Comparison of ENCODE assay signal across 1 cellular context in genomic region chr9:94166237-94167054, GRCh38.
TF ChIP-seq lines count a peak whose summit lies in the region.

No MANE protein-coding gene starts in this region.

TF ChIP-seq in HepG2, 621 proteins besides CTCF, POLR2A, EP300 and RAD21 (continued from another document and continues in another):
- TF ChIP-seq CSRNP2 (CRISPR knock-in tag; conservative IDR thresholded peaks at IDR 0.05; ENCODE audit: low read depth), result no peak
- TF ChIP-seq CAMTA2 (CRISPR knock-in tag; IDR thresholded peaks at IDR 0.05; ENCODE audit: borderline replicate concordance), result no peak
- TF ChIP-seq ZBTB49 (CRISPR knock-in tag; IDR thresholded peaks at IDR 0.05; ENCODE audit: borderline replicate concordance), result no peak
- TF ChIP-seq ZNF317 (CRISPR knock-in tag; IDR thresholded peaks at IDR 0.05), result 0 out of 2 replicates have a peak, but pooled peaks have one; percentile 12
- TF ChIP-seq HBP1 (CRISPR knock-in tag; IDR thresholded peaks at IDR 0.05; ENCODE audit: low read depth), result 0 out of 2 replicates have a peak, but pooled peaks have one; percentile 47
- TF ChIP-seq TCF12 (IDR thresholded peaks at IDR 0.05), result no peak
- no peak for TF ChIP-seq TCF12 (CRISPR knock-in tag; IDR thresholded peaks at IDR 0.05)
- no peak for TF ChIP-seq ATF6 (CRISPR knock-in tag; conservative IDR thresholded peaks at IDR 0.05)
- no peak for TF ChIP-seq ZSCAN25 (CRISPR knock-in tag; IDR thresholded peaks at IDR 0.05)
- TF ChIP-seq ZNF674 (CRISPR knock-in tag; IDR thresholded peaks at IDR 0.05; ENCODE audit: low read depth), result no peak; the same call in none of the 2 replicates
- no peak for TF ChIP-seq RARG (CRISPR knock-in tag; IDR thresholded peaks at IDR 0.05; ENCODE audit: low read depth)
- peak; percentile 78; the same call in 1 of the 2 replicates for TF ChIP-seq ZNF776 (CRISPR knock-in tag; IDR thresholded peaks at IDR 0.05)
- no peak for TF ChIP-seq MTF1 (CRISPR knock-in tag; IDR thresholded peaks at IDR 0.05)
- peak; percentile 47; the same call in 1 of the 2 replicates for TF ChIP-seq E2F2 (CRISPR knock-in tag; IDR thresholded peaks at IDR 0.05; ENCODE audit: borderline replicate concordance)
- TF ChIP-seq ATF2 (CRISPR knock-in tag; IDR thresholded peaks at IDR 0.05), result peak; percentile 80; the same call in 1 of the 2 replicates
- no peak; the same call in 1 of the 2 replicates for TF ChIP-seq ZNF225 (CRISPR knock-in tag; IDR thresholded peaks at IDR 0.05)
- no peak for TF ChIP-seq THAP9 (CRISPR knock-in tag; IDR thresholded peaks at IDR 0.05; ENCODE audit: borderline replicate concordance)
- no peak for TF ChIP-seq HIVEP1 (CRISPR knock-in tag; IDR thresholded peaks at IDR 0.05)
- no peak for TF ChIP-seq GATA4 (IDR thresholded peaks at IDR 0.05; ENCODE audit: borderline replicate concordance, low read depth)
- TF ChIP-seq PAX8 (CRISPR knock-in tag; IDR thresholded peaks at IDR 0.05; ENCODE audit: borderline replicate concordance), result 0 out of 2 replicates have a peak, but pooled peaks have one; percentile 8
- TF ChIP-seq ZBTB34 (CRISPR knock-in tag; IDR thresholded peaks at IDR 0.05), result no peak
- no peak; the same call in 1 of the 2 replicates for TF ChIP-seq ZNF138 (CRISPR knock-in tag; IDR thresholded peaks at IDR 0.05; ENCODE audit: low read depth)
- TF ChIP-seq ZNF343 (CRISPR knock-in tag; IDR thresholded peaks at IDR 0.05), result no peak
- TF ChIP-seq JUND (CRISPR knock-in tag; IDR thresholded peaks at IDR 0.05), result no peak
- no peak for TF ChIP-seq TRIM22 (IDR thresholded peaks at IDR 0.05)
- TF ChIP-seq FOXA3 (CRISPR knock-in tag; IDR thresholded peaks at IDR 0.05), result no peak; the same call in 1 of the 2 replicates
- TF ChIP-seq MBNL3 (CRISPR knock-in tag; conservative IDR thresholded peaks at IDR 0.05), result no peak
- peak; percentile 85; the same call in 1 of the 2 replicates for TF ChIP-seq ZNF670 (CRISPR knock-in tag; IDR thresholded peaks at IDR 0.05; ENCODE audit: borderline replicate concordance)
- no peak for TF ChIP-seq NFRKB (IDR thresholded peaks at IDR 0.05)
- no peak for TF ChIP-seq EHMT2 (IDR thresholded peaks at IDR 0.05; ENCODE audit: borderline replicate concordance, low read depth, low read length)
- peak; percentile 11; the same call in 1 of the 2 replicates for TF ChIP-seq SP4 (CRISPR knock-in tag; IDR thresholded peaks at IDR 0.05)
- peak; percentile 73 for TF ChIP-seq TAF1 (CRISPR knock-in tag; IDR thresholded peaks at IDR 0.05)
- TF ChIP-seq HMGA1 (CRISPR knock-in tag; conservative IDR thresholded peaks at IDR 0.05), result no peak
- TF ChIP-seq PCBP2 (optimal IDR thresholded peaks at IDR 0.05; ENCODE audit: low read depth, low read length, poor library complexity, severe bottlenecking), result no peak
- peak; percentile 43; the same call in 1 of the 2 replicates for TF ChIP-seq RFX5 (IDR thresholded peaks at IDR 0.05; ENCODE audit: low read depth, low read length)
- no peak for TF ChIP-seq SNAPC4 (CRISPR knock-in tag; IDR thresholded peaks at IDR 0.05)
- TF ChIP-seq BRCA1 (CRISPR knock-in tag; IDR thresholded peaks at IDR 0.05), result no peak
- TF ChIP-seq SRSF1 (optimal IDR thresholded peaks at IDR 0.05; ENCODE audit: low read depth, low read length), result no peak
- TF ChIP-seq AGO1 (IDR thresholded peaks at IDR 0.05; ENCODE audit: low read depth, low read length, poor library complexity, severe bottlenecking), result no peak
- TF ChIP-seq KLF15 (CRISPR knock-in tag; IDR thresholded peaks at IDR 0.05; ENCODE audit: borderline replicate concordance), result no peak
